In the genomic region with DNA sequence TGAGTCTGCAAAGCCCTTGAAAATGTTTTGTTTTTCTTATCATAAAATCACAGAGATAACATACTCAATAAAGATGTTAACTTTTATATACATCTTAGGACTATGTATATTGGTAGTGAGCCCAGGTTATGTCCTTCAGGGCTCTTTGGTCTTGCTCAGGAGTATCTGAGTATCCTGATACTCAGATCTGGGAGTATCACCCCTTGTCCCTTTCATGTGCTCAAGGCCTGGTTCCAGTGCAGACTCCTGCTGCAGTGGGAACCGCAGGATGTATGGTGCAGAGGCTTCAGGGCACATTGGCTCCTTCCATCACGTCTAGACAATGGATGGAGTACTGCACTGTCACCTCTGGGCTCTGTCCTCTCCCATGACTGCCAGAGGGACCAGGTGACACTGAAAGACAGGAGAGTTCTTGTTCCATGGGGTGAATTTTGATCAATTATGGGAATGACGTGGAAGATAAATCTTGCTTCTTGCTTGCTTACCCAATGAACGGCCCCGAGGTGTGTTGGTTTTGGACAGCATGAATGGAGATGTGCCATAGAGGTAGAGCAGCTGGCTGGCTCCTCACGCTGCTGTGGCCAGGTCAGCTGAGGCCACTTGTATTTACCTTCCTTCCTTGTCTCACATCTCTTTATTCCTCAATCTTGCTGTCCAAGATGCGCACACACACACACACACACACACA, we compare ENCODE assay signal across 22 cellular contexts.
DNase-seq lines count a peak whose midpoint lies in the region; ATAC-seq and TF ChIP-seq lines count a peak whose summit lies in the region.
"Had no signal": no experiment of that assay in that cellular context is flagged by ENCODE, and none has a peak within 500 bp of the region (broad histone marks: within the 10 kb centered on the region; RNA-seq: fewer than 3 reads in every experiment).

No MANE protein-coding gene starts in this region.

- H3K9me3 ChIP-seq in right lobe of liver: no peaks in the 10 kb centered on the region
- H3K9me3 ChIP-seq: A549, SJCRH30 had no signal

- intact Hi-C loops in right lobe of liver (cut with DNase I): no loop called here

- ATAC-seq in right lobe of liver (peak; percentile 97 to 99 (median 99)), HG03520 (IDR thresholded peaks at IDR 0.05; ENCODE audit: unreplicated experiment) (no peak), HG03432 (IDR thresholded peaks at IDR 0.05; ENCODE audit: unreplicated experiment) (no peak), GM19035 (IDR thresholded peaks at IDR 0.05; ENCODE audit: unreplicated experiment) (no peak)
- ATAC-seq: A549, GM23338 had no signal

- no peak overlapping the region for H3K4me3 ChIP-seq in right lobe of liver
- H3K4me3 ChIP-seq: A549, GM23338, SJCRH30 had no signal

- peaks cover 0 to 5% (median 2%) of the 10 kb centered on the region in 4 donors for H3K4me1 ChIP-seq in right lobe of liver
- H3K4me1 ChIP-seq: A549 had no signal

- no peaks in the 10 kb centered on the region for H3K36me3 ChIP-seq in right lobe of liver
- H3K36me3 ChIP-seq: SJCRH30 had no signal

- peak overlapping the region; percentile 48 for H3K27ac ChIP-seq in 22Rv1
- H3K27ac ChIP-seq in right lobe of liver: peak overlapping the region in 1 of 3 donors; percentile 45
- H3K27ac ChIP-seq: A549, RWPE1, SJCRH30 had no signal

- DNase-seq in M059J (ENCODE audit: low read depth) (peak; percentile 4), RPMI7951 (ENCODE audit: low read depth) (peak; percentile 18), right lobe of liver (peak; percentile 60 to 84 (median 80)), NCI-H2171 treated with DMSO at 0.1 percent for 48 hours (lab: John Stamatoyannopoulos, UW) (no peak)
- DNase-seq: CD4-positive, alpha-beta memory T cell; DMS153; GDM1; KBM-7; NCI-H146; NCI-H2029 treated with DMSO at 0.1 percent for 48 hours; NCI-H2171; NCI-H446; NCI-H526 treated with DMSO at 0.1 percent for 48 hours; OCI-M1; SJCRH30 had no signal

- 31% methylated on average over 4 of the region's 7 CpGs for WGBS in right lobe of liver (ENCODE audit: insufficient coverage, low coverage, low lambda C conversion rate, missing lambda C conversion rate)

- TF ChIP-seq CTCF in 22Rv1 (IDR thresholded peaks at IDR 0.05): no peak
- TF ChIP-seq CTCF in right lobe of liver (IDR thresholded peaks at IDR 0.05): no peak

- no peaks in the 10 kb centered on the region for H3K27me3 ChIP-seq in right lobe of liver
- H3K27me3 ChIP-seq: SJCRH30 had no signal

- TF ChIP-seq POLR2A in right lobe of liver (IDR thresholded peaks at IDR 0.05): no peak

Comparison
In these comparisons a context has a peak if more than half of its experiments do, and no peak if none do; other contexts are left out.
1. ATAC-seq: peak in right lobe of liver (4 of 4); none in HG03520 (single experiment), HG03432 (single experiment) and GM19035 (single experiment).